24 cellular contexts compared by ENCODE assay signal in the genomic region with DNA sequence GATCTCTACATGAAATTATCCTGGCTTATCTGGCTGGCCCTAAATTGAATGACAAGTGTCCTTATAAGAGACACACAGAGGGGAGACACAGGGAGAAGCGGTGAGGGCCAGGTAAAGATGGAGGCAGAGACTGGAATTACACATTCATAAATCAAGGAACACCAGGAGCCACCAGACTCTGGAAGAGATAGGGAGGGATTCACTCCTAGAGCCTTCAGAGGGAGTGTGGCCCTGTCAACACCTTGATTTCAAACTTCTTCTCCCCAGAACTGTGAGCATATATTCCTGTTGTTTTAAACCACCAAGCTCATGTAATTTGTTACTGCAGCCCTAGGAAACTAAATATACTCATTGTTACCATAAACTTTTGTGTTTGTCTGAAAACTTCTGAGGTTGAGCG.
"Had no signal": no experiment of that assay in that cellular context is flagged by ENCODE, and none has a peak within 500 bp of the region (broad histone marks: within the 10 kb centered on the region; RNA-seq: fewer than 3 reads in every experiment).

No MANE protein-coding gene starts in this region.

- H3K27ac ChIP-seq: SK-N-MC had no signal

- H3K27ac Mint-ChIP-seq: activated B cell treated with CpG ODN at 0.5 μM for 24 hours; activated CD4-positive, alpha-beta memory T cell treated with anti-CD3 and anti-CD28 coated beads, Interleukin-2, amount 10 ng/mL, durations not matched to agents 7 days and 5 days; activated CD4-positive, alpha-beta T cell treated with anti-CD3 and anti-CD28 coated beads, Interleukin-2, amount 10 ng/mL, durations not matched to agents 7 days and 5 days; activated naive CD4-positive, alpha-beta T cell treated with anti-CD3 and anti-CD28 coated beads for 36 hours; activated naive CD8-positive, alpha-beta T cell; activated T-helper 17 cell treated with anti-CD3 and anti-CD28 coated beads, Interleukin-2, amount 50 U/mL, for 72 hours; brain; T-cell had no signal

- FAIRE-seq: astrocyte, TTC549 had no signal

- H3K4me1 Mint-ChIP-seq: activated B cell treated with CpG ODN at 0.5 μM for 24 hours; activated CD4-positive, alpha-beta memory T cell treated with anti-CD3 and anti-CD28 coated beads, Interleukin-2, amount 10 ng/mL, durations not matched to agents 7 days and 5 days; activated CD4-positive, alpha-beta T cell treated with anti-CD3 and anti-CD28 coated beads, Interleukin-2, amount 10 ng/mL, durations not matched to agents 7 days and 5 days; activated T-helper 17 cell treated with anti-CD3 and anti-CD28 coated beads, Interleukin-2, amount 50 U/mL, for 72 hours; T-cell had no signal

- H3K4me3 Mint-ChIP-seq: activated B cell treated with CpG ODN at 0.5 μM for 24 hours; activated CD4-positive, alpha-beta memory T cell treated with anti-CD3 and anti-CD28 coated beads, Interleukin-2, amount 10 ng/mL, durations not matched to agents 7 days and 5 days; activated CD4-positive, alpha-beta T cell treated with anti-CD3 and anti-CD28 coated beads, Interleukin-2, amount 10 ng/mL, durations not matched to agents 7 days and 5 days; activated naive CD4-positive, alpha-beta T cell treated with anti-CD3 and anti-CD28 coated beads for 36 hours; activated naive CD8-positive, alpha-beta T cell; activated T-helper 17 cell treated with anti-CD3 and anti-CD28 coated beads, Interleukin-2, amount 50 U/mL, for 72 hours; brain; T-cell had no signal

- DNase-seq: activated B cell treated with CpG ODN at 0.5 μM for 24 hours; activated CD4-positive, alpha-beta memory T cell treated with anti-CD3 and anti-CD28 coated beads, Interleukin-2, amount 10 ng/mL, durations not matched to agents 7 days and 5 days; activated CD4-positive, alpha-beta T cell treated with anti-CD3 and anti-CD28 coated beads, Interleukin-2, amount 10 ng/mL, durations not matched to agents 7 days and 5 days; activated gamma-delta T cell; activated naive CD4-positive, alpha-beta T cell treated with anti-CD3 and anti-CD28 coated beads for 36 hours; activated T-cell treated with anti-CD3 and anti-CD28 coated beads for 4 hours; activated T-cell treated with anti-CD3 and anti-CD28 coated beads, Interleukin-2, amount 50 U/mL, for 48 hours; amygdala; NCI-H1105 treated with DMSO at 0.1 percent for 48 hours; NCI-H1436 treated with DMSO at 0.1 percent for 48 hours; NCI-H187; NCI-H2081; NCI-H446; NCI-H524; T-cell; T-helper 2 cell; T1000 had no signal

- H3K36me3 Mint-ChIP-seq: activated naive CD8-positive, alpha-beta T cell; brain; T-cell had no signal

- ATAC-seq: activated T-helper 17 cell treated with anti-CD3 and anti-CD28 coated beads, Interleukin-2, amount 50 U/mL, for 72 hours; Right ventricle myocardium inferior; T-cell had no signal

- H3K9me3 Mint-ChIP-seq: activated B cell treated with CpG ODN at 0.5 μM for 24 hours; activated CD4-positive, alpha-beta memory T cell treated with anti-CD3 and anti-CD28 coated beads, Interleukin-2, amount 10 ng/mL, durations not matched to agents 7 days and 5 days; activated CD4-positive, alpha-beta T cell treated with anti-CD3 and anti-CD28 coated beads, Interleukin-2, amount 10 ng/mL, durations not matched to agents 7 days and 5 days; activated naive CD4-positive, alpha-beta T cell treated with anti-CD3 and anti-CD28 coated beads for 36 hours; activated T-helper 17 cell treated with anti-CD3 and anti-CD28 coated beads, Interleukin-2, amount 50 U/mL, for 72 hours; brain; T-cell had no signal

- H3K4me3 ChIP-seq: SK-N-MC had no signal

- H3K27me3 Mint-ChIP-seq: activated B cell treated with CpG ODN at 0.5 μM for 24 hours; activated CD4-positive, alpha-beta memory T cell treated with anti-CD3 and anti-CD28 coated beads, Interleukin-2, amount 10 ng/mL, durations not matched to agents 7 days and 5 days; activated CD4-positive, alpha-beta T cell treated with anti-CD3 and anti-CD28 coated beads, Interleukin-2, amount 10 ng/mL, durations not matched to agents 7 days and 5 days; activated T-helper 17 cell treated with anti-CD3 and anti-CD28 coated beads, Interleukin-2, amount 50 U/mL, for 72 hours; T-cell had no signal
